Comparison of ENCODE assay signal across 1 cellular context in the genomic region with DNA sequence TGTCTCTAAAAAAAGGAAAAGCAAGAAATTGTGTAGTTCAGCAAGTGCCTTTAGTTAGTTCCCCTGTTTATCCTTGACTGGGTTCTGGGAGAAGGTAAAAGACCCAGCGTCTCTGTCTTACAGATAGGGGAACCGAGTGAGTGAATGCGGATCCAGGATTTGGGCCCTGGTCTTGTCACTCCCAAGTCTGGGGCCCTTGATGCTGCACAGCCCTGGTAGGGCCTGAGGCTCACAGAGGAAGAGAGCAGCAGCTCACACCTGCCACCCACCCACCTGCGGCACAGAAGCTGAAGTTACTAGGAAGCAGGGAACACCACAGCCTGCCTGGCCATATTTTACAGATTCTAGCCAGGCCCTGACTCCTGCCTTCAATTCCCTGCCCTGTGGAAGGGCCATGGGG.
TF ChIP-seq lines count a peak whose summit lies in the region.

No MANE protein-coding gene starts in this region.

TF ChIP-seq in IMR-90, 13 proteins besides CTCF, POLR2A, EP300 and RAD21:
- TF ChIP-seq BHLHE40 (IDR thresholded peaks at IDR 0.05; ENCODE audit: low read depth, low read length) = no peak
- TF ChIP-seq CEBPB (IDR thresholded peaks at IDR 0.05; ENCODE audit: low read depth, low read length) = no peak
- no peak for TF ChIP-seq FOS (IDR thresholded peaks at IDR 0.05; ENCODE audit: low read depth, low read length)
- TF ChIP-seq, protein P1, sequence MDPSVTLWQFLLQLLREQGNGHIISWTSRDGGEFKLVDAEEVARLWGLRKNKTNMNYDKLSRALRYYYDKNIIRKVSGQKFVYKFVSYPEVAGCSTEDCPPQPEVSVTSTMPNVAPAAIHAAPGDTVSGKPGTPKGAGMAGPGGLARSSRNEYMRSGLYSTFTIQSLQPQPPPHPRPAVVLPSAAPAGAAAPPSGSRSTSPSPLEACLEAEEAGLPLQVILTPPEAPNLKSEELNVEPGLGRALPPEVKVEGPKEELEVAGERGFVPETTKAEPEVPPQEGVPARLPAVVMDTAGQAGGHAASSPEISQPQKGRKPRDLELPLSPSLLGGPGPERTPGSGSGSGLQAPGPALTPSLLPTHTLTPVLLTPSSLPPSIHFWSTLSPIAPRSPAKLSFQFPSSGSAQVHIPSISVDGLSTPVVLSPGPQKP (IDR thresholded peaks at IDR 0.05; ENCODE audit: borderline replicate concordance, low read depth, low read length) = no peak
- no peak for TF ChIP-seq NFE2L2 (IDR thresholded peaks at IDR 0.05; ENCODE audit: low read depth, low read length)
- TF ChIP-seq RFX5 (IDR thresholded peaks at IDR 0.05; ENCODE audit: low read depth, low read length) = no peak
- no peak for TF ChIP-seq SMC3 (IDR thresholded peaks at IDR 0.05; ENCODE audit: low read depth, low read length)
- TF ChIP-seq MAFK (IDR thresholded peaks at IDR 0.05; ENCODE audit: low read depth, low read length) = no peak
- no peak for TF ChIP-seq MXI1 (IDR thresholded peaks at IDR 0.05; ENCODE audit: borderline replicate concordance, low read depth, low read length)
- TF ChIP-seq CHD1 (IDR thresholded peaks at IDR 0.05; ENCODE audit: low read depth, low read length) = no peak
- TF ChIP-seq MAZ (IDR thresholded peaks at IDR 0.05; ENCODE audit: borderline replicate concordance, low read depth, low read length) = no peak
- no peak for TF ChIP-seq RCOR1 (IDR thresholded peaks at IDR 0.05; ENCODE audit: insufficient replicate concordance, low read length)
- TF ChIP-seq, protein P2, sequence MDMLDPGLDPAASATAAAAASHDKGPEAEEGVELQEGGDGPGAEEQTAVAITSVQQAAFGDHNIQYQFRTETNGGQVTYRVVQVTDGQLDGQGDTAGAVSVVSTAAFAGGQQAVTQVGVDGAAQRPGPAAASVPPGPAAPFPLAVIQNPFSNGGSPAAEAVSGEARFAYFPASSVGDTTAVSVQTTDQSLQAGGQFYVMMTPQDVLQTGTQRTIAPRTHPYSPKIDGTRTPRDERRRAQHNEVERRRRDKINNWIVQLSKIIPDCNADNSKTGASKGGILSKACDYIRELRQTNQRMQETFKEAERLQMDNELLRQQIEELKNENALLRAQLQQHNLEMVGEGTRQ (IDR thresholded peaks at IDR 0.05; ENCODE audit: low read depth, low read length) = no peak
